9 cellular contexts compared by ENCODE assay signal in the genomic region with DNA sequence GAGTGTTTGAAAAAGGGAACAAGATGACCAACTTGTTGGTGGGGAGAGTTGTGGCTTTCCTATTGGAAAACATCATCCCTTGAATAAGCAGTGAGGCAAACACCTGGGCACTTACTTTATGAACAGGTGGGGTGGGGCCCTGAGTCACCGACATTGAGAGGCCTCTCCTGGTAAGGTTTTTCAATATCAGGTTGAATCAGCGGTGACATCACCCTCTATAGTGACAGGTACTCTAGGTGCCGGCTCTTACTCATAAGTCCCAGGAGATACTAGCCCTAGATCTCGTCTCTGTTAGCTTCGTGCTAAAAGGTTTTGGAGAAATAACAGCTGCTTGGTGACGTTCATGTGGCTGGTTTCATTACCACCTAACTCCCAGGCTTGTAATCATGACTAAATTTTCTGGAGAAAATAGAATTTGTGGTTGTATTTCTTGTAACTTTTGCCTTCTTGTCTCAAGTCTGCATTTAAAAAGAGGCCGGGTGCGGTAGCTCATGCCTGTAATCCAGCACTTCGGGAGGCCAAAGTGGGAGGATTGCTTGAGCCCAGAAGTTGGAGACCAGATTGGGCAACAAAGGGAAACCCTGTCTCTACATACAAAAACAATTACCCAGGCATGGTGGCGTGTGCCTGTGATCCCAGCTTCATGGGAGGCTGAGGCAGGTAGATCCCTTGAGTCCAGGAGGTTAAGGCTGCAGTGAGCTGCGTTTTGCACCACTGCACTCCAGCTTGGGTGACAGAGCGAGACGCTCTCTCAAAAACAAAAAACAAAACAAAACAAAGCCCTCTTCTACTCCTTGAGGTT. TPM values are rescaled to one million over a fixed set of nuclear protein-coding genes. Genes with fewer than 3 reads are reported as not detected.
A peak's percentile ranks its signal among the peaks of the same experiment; 100 is the strongest.
DNase-seq lines count a peak whose midpoint lies in the region; ATAC-seq and TF ChIP-seq lines count a peak whose summit lies in the region.
"Had no signal": no experiment of that assay in that cellular context is flagged by ENCODE, and none has a peak within 500 bp of the region (broad histone marks: within the 10 kb centered on the region; RNA-seq: fewer than 3 reads in every experiment).

No MANE protein-coding gene starts in this region.

- H3K9ac ChIP-seq in HUES6 (ENCODE audit: low read length) = no peak overlapping the region

- no peaks in the 10 kb centered on the region for H3K9me3 Mint-ChIP-seq in activated CD4-positive, alpha-beta memory T cell treated with anti-CD3 and anti-CD28 coated beads, Interleukin-2, amount 10 ng/mL, durations not matched to agents 7 days and 5 days

- TF ChIP-seq POLR2A in adrenal gland (IDR thresholded peaks at IDR 0.05) = no peak

- H3K4me3 ChIP-seq in GM06990 (replicated peaks; ENCODE audit: low read depth, low read length) (peak overlapping the region; percentile 23; the same call in 1 of the 2 replicates), HUES6 (ENCODE audit: low read depth, low read length) (no peak overlapping the region), lower lobe of right lung (no peak overlapping the region), adrenal gland (no peak overlapping the region)

- peaks cover 30% of the 10 kb centered on the region for H3K4me1 ChIP-seq in HUES6 (ENCODE audit: control insufficient read depth, insufficient read depth, low read length)
- H3K4me1 ChIP-seq in lower lobe of right lung = peaks cover 6% of the 10 kb centered on the region
- no peaks in the 10 kb centered on the region for H3K4me1 ChIP-seq in adrenal gland (replicated peaks in 1 of 2)

- WGBS in adrenal gland, 4 donors = 71 to 79% (median 78%) methylated on average over 12 to 13 of the region's 13 CpGs

- H3K27me3 Mint-ChIP-seq in activated CD4-positive, alpha-beta memory T cell treated with anti-CD3 and anti-CD28 coated beads, Interleukin-2, amount 10 ng/mL, durations not matched to agents 7 days and 5 days = peaks cover 3% of the 10 kb centered on the region

- H3K36me3 ChIP-seq in GM06990 (ENCODE audit: control insufficient read depth, insufficient read depth, low read length) (no peaks in the 10 kb centered on the region), HUES6 (ENCODE audit: control insufficient read depth, insufficient read depth, low read length) (peaks cover 6% of the 10 kb centered on the region), lower lobe of right lung (no peaks in the 10 kb centered on the region), adrenal gland (replicated peaks in 1 of 2) (no peaks in the 10 kb centered on the region)

- H3K27ac ChIP-seq in HUES6 (ENCODE audit: low read depth, low read length) (peak overlapping the region; percentile 45; the same call in 1 of the 2 replicates), lower lobe of right lung (peak overlapping the region; percentile 62), adrenal gland (no peak overlapping the region)

- POLR2A ChIA-PET in activated CD4-positive, alpha-beta memory T cell treated with anti-CD3 and anti-CD28 coated beads, Interleukin-2, amount 10 ng/mL, durations not matched to agents 7 days and 5 days (lab: Charles Lee) = interaction anchor here (1.0 to 1.5 kb wide), 5 partner anchors 8 to 91 kb away, joined by 3 to 4 read pairs (median 3); no protein-coding TSS in a partner anchor

- CTCF ChIA-PET in activated CD4-positive, alpha-beta memory T cell treated with anti-CD3 and anti-CD28 coated beads, Interleukin-2, amount 10 ng/mL, durations not matched to agents 7 days and 5 days (lab: Charles Lee) = interaction anchor here (1.1 to 1.3 kb wide), 2 partner anchors 166 to 235 kb away, joined by 3 to 4 read pairs; no protein-coding TSS in a partner anchor

- peak overlapping the region; percentile 84 for H3K27ac Mint-ChIP-seq in activated CD4-positive, alpha-beta memory T cell treated with anti-CD3 and anti-CD28 coated beads, Interleukin-2, amount 10 ng/mL, durations not matched to agents 7 days and 5 days

- H3K27me3 ChIP-seq in GM06990 (replicated peaks; ENCODE audit: control insufficient read depth, insufficient read depth, low read length) = no peaks in the 10 kb centered on the region
- no peaks in the 10 kb centered on the region for H3K27me3 ChIP-seq in HUES6 (ENCODE audit: control insufficient read depth, insufficient read depth, low read length)
- H3K27me3 ChIP-seq in lower lobe of right lung (ENCODE audit: low read depth) = no peaks in the 10 kb centered on the region
- no peaks in the 10 kb centered on the region for H3K27me3 ChIP-seq in adrenal gland

- peak; percentile 67 for ATAC-seq in GM21515 (IDR thresholded peaks at IDR 0.05; ENCODE audit: unreplicated experiment)
- peak; percentile 93 for ATAC-seq in lower lobe of right lung

- DNase-seq in GM06990 (ENCODE audit: extremely low read depth, insufficient read length) = peak; percentile 81
- DNase-seq in activated CD4-positive, alpha-beta memory T cell treated with anti-CD3 and anti-CD28 coated beads, Interleukin-2, amount 10 ng/mL, durations not matched to agents 7 days and 5 days = peak; percentile 67
- DNase-seq in lower lobe of right lung = peak; percentile 81
- DNase-seq in SKM-1 (lab: John Stamatoyannopoulos, UW; ENCODE audit: unreplicated experiment) = no peak
- no peak for DNase-seq in adrenal gland
- DNase-seq in NCI-H2227 treated with DMSO at 0.1 percent for 48 hours (lab: John Stamatoyannopoulos, UW) = no peak

- H3K4me3 Mint-ChIP-seq in activated CD4-positive, alpha-beta memory T cell treated with anti-CD3 and anti-CD28 coated beads, Interleukin-2, amount 10 ng/mL, durations not matched to agents 7 days and 5 days = peak overlapping the region; percentile 36

- H3K4me1 Mint-ChIP-seq in activated CD4-positive, alpha-beta memory T cell treated with anti-CD3 and anti-CD28 coated beads, Interleukin-2, amount 10 ng/mL, durations not matched to agents 7 days and 5 days = peaks cover 66% of the 10 kb centered on the region

- H3K36me3 Mint-ChIP-seq in activated CD4-positive, alpha-beta memory T cell treated with anti-CD3 and anti-CD28 coated beads, Interleukin-2, amount 10 ng/mL, durations not matched to agents 7 days and 5 days (ENCODE audit: low read depth) = no peaks in the 10 kb centered on the region

- TF ChIP-seq CTCF in GM06990 (IDR thresholded peaks at IDR 0.05; ENCODE audit: insufficient read depth, low read length, poor library complexity, severe bottlenecking) = no peak
- no peak for TF ChIP-seq CTCF in lower lobe of right lung (IDR thresholded peaks at IDR 0.05)
- no peak for TF ChIP-seq CTCF in adrenal gland (IDR thresholded peaks at IDR 0.05)

- intact Hi-C loops in lower lobe of right lung (cut with DNase I) = no loop called here
- intact Hi-C loops in adrenal gland (cut with DNase I) = no loop called here

- H3K9me3 ChIP-seq in HUES6 (ENCODE audit: control insufficient read depth, insufficient read depth, low read depth, low read length) (no peaks in the 10 kb centered on the region), lower lobe of right lung (no peaks in the 10 kb centered on the region), adrenal gland (replicated peaks in 1 of 3) (no peaks in the 10 kb centered on the region)

RNA-seq across cellular contexts. Expression of a gene that starts 19.4 kb away (rescaled TPM):
- total RNA-seq in activated CD4-positive, alpha-beta memory T cell treated with anti-CD3 and anti-CD28 coated beads, Interleukin-2, amount 10 ng/mL, durations not matched to agents 7 days and 5 days = under 1 TPM; 0.18 to 0.20 TPM
- total RNA-seq in lower lobe of right lung (127 TPM), adrenal gland (1 to 10 TPM in 2 of 8 donors, under 1 TPM in 3, not detected in 3; 0.11 to 1.2 (median 0.88) TPM)
- polyA plus RNA-seq in adrenal gland = under 1 TPM; 0.24 to 0.40 (median 0.27) TPM
- total RNA-seq: HT1080 had no signal

Comparison
In these comparisons a context has a peak if more than half of its experiments do, and no peak if none do; other contexts are left out.
1. DNase-seq: peak in GM06990 (single experiment), activated CD4-positive, alpha-beta memory T cell treated with anti-CD3 and anti-CD28 coated beads, Interleukin-2, amount 10 ng/mL, durations not matched to agents 7 days and 5 days (single experiment) and lower lobe of right lung (single experiment); none in SKM-1 (single experiment), adrenal gland (0 of 7) and NCI-H2227 treated with DMSO at 0.1 percent for 48 hours (single experiment).
2. H3K27ac ChIP-seq: peak in HUES6 (single experiment) and lower lobe of right lung (single experiment); none in adrenal gland (0 of 5).
3. RNA of a gene that starts 19.4 kb away (total RNA-seq): 127 TPM in lower lobe of right lung (single experiment); 0.11 to 1.2 TPM in adrenal gland and 0.18 to 0.20 TPM in activated CD4-positive, alpha-beta memory T cell treated with anti-CD3 and anti-CD28 coated beads, Interleukin-2, amount 10 ng/mL, durations not matched to agents 7 days and 5 days; every median in the first group is over 10 times any median in the second.